Comparison of ENCODE assay signal across 16 cellular contexts in genomic region chrX:129953881-129954280, GRCh38. TPM values are rescaled to one million over a fixed set of nuclear protein-coding genes. Genes with fewer than 3 reads are reported as not detected.
DNase-seq lines count a peak whose midpoint lies in the region; ATAC-seq and TF ChIP-seq lines count a peak whose summit lies in the region.
"Had no signal": no experiment of that assay in that cellular context is flagged by ENCODE, and none has a peak within 500 bp of the region (broad histone marks: within the 10 kb centered on the region; RNA-seq: fewer than 3 reads in every experiment).

No MANE protein-coding gene starts in this region.

- POLR2A ChIA-PET in activated CD8-positive, alpha-beta T cell treated with anti-CD3 and anti-CD28 coated beads, Interleukin-2, amount 10 ng/mL, durations not matched to agents 7 days and 5 days (lab: Charles Lee): interaction anchor here (1.4 kb wide), 1 partner anchor 19 kb away, joined by 3 read pairs; no protein-coding TSS in a partner anchor

- no peaks in the 10 kb centered on the region for H3K9me3 Mint-ChIP-seq in T-helper 2 cell treated with Interferon-gamma antibody and Interleukin-4, amounts not matched to agents 5 μg/mL and 100 μg/mL, for 36 hours
- no peaks in the 10 kb centered on the region for H3K9me3 Mint-ChIP-seq in activated CD8-positive, alpha-beta T cell treated with anti-CD3 and anti-CD28 coated beads, Interleukin-2, amount 10 ng/mL, durations not matched to agents 7 days and 5 days (ENCODE audit: insufficient read depth)
- peaks cover 0 to 4% (median 0%) of the 10 kb centered on the region in 7 donors for H3K9me3 Mint-ChIP-seq in naive B cell

- 78 to 95% (median 85%) methylated on average over 3 to 4 of the region's 4 CpGs for WGBS in psoas muscle, 3 donors

- H3K4me1 Mint-ChIP-seq in T-helper 2 cell treated with Interferon-gamma antibody and Interleukin-4, amounts not matched to agents 5 μg/mL and 100 μg/mL, for 36 hours (ENCODE audit: low read depth): peaks cover 34% of the 10 kb centered on the region
- peaks cover 20% of the 10 kb centered on the region for H3K4me1 Mint-ChIP-seq in activated CD8-positive, alpha-beta T cell treated with anti-CD3 and anti-CD28 coated beads, Interleukin-2, amount 10 ng/mL, durations not matched to agents 7 days and 5 days (ENCODE audit: low read depth)
- H3K4me1 Mint-ChIP-seq in naive B cell: peaks cover 17 to 22% (median 21%) of the 10 kb centered on the region in 3 donors

- H3K36me3 Mint-ChIP-seq in T-helper 2 cell treated with Interferon-gamma antibody and Interleukin-4, amounts not matched to agents 5 μg/mL and 100 μg/mL, for 36 hours (ENCODE audit: low read depth): peaks cover 1% of the 10 kb centered on the region
- peaks cover 2% of the 10 kb centered on the region for H3K36me3 Mint-ChIP-seq in activated CD8-positive, alpha-beta T cell treated with anti-CD3 and anti-CD28 coated beads, Interleukin-2, amount 10 ng/mL, durations not matched to agents 7 days and 5 days (ENCODE audit: low read depth)
- no peaks in the 10 kb centered on the region for H3K36me3 Mint-ChIP-seq in naive B cell

- no peak overlapping the region for H3K27ac ChIP-seq in psoas muscle
- H3K27ac ChIP-seq: C4-2B, thyroid gland had no signal

- H3K4me3 ChIP-seq in psoas muscle: no peak overlapping the region

- intact Hi-C loops in psoas muscle (cut with DNase I): no loop called here

- peak overlapping the region; percentile 57 for H3K4me3 Mint-ChIP-seq in T-helper 2 cell treated with Interferon-gamma antibody and Interleukin-4, amounts not matched to agents 5 μg/mL and 100 μg/mL, for 36 hours
- H3K4me3 Mint-ChIP-seq in activated CD8-positive, alpha-beta T cell treated with anti-CD3 and anti-CD28 coated beads, Interleukin-2, amount 10 ng/mL, durations not matched to agents 7 days and 5 days: peak overlapping the region; percentile 48
- peak overlapping the region in 7 of 8 donors; percentile 68 to 93 (median 83) for H3K4me3 Mint-ChIP-seq in naive B cell

- H3K36me3 ChIP-seq in psoas muscle (ENCODE audit: insufficient read depth in 1 of 2, low read depth in 1 of 2): no peaks in the 10 kb centered on the region
- H3K36me3 ChIP-seq: thyroid gland had no signal

- peak overlapping the region; percentile 65 for H3K27ac Mint-ChIP-seq in T-helper 2 cell treated with Interferon-gamma antibody and Interleukin-4, amounts not matched to agents 5 μg/mL and 100 μg/mL, for 36 hours
- H3K27ac Mint-ChIP-seq in activated CD8-positive, alpha-beta T cell treated with anti-CD3 and anti-CD28 coated beads, Interleukin-2, amount 10 ng/mL, durations not matched to agents 7 days and 5 days: no peak overlapping the region
- peak overlapping the region in 2 of 6 donors; percentile 17 to 97 for H3K27ac Mint-ChIP-seq in naive B cell

- H3K9me3 ChIP-seq in psoas muscle: no peaks in the 10 kb centered on the region
- H3K9me3 ChIP-seq: thyroid gland had no signal

- H3K4me1 ChIP-seq in psoas muscle: no peaks in the 10 kb centered on the region

- DNase-seq in T-helper 2 cell treated with Interferon-gamma antibody and Interleukin-4, amounts not matched to agents 5 μg/mL and 100 μg/mL, for 36 hours (ENCODE audit: low spot score): no peak
- DNase-seq in T-helper 2 cell (no peak), ELF-1 (ENCODE audit: low read depth, low spot score) (peak; percentile 84), naive B cell (no peak), foreskin melanocyte (no peak), psoas muscle (no peak), cerebellar nuclear complex (lab: John Stamatoyannopoulos, UW) (no peak)
- no peak for DNase-seq in activated CD8-positive, alpha-beta T cell treated with anti-CD3 and anti-CD28 coated beads, Interleukin-2, amount 10 ng/mL, durations not matched to agents 7 days and 5 days
- DNase-seq: 8988T; activated CD4-positive, alpha-beta T cell treated with anti-CD3 and anti-CD28 coated beads, Interleukin-2, amount 50 U/mL, for 1 hour; foreskin fibroblast; NCI-H2029 treated with DMSO at 0.1 percent for 48 hours; NCI-H510A; Right ventricle myocardium superior; thyroid gland had no signal

- no peak for TF ChIP-seq CTCF in psoas muscle (IDR thresholded peaks at IDR 0.05)

- CTCF ChIA-PET in activated CD8-positive, alpha-beta T cell treated with anti-CD3 and anti-CD28 coated beads, Interleukin-2, amount 10 ng/mL, durations not matched to agents 7 days and 5 days (lab: Charles Lee): interaction anchor here (0.8 kb wide), 1 partner anchor 28 kb away, joined by 3 read pairs; no protein-coding TSS in a partner anchor

- no peak for ATAC-seq in activated CD8-positive, alpha-beta T cell treated with anti-CD3 and anti-CD28 coated beads, Interleukin-2, amount 10 ng/mL, durations not matched to agents 7 days and 5 days
- no peak for ATAC-seq in naive B cell (ENCODE audit: low read depth in 2 of 2)
- ATAC-seq in psoas muscle: no peak

- H3K27me3 ChIP-seq in psoas muscle (ENCODE audit: insufficient read depth in 3 of 3, low read length in 2 of 3): peaks cover 0 to 11% (median 2%) of the 10 kb centered on the region in 3 donors
- H3K27me3 ChIP-seq: thyroid gland had no signal

- peaks cover 3% of the 10 kb centered on the region for H3K27me3 Mint-ChIP-seq in T-helper 2 cell treated with Interferon-gamma antibody and Interleukin-4, amounts not matched to agents 5 μg/mL and 100 μg/mL, for 36 hours (ENCODE audit: low read depth)
- peaks cover 9% of the 10 kb centered on the region for H3K27me3 Mint-ChIP-seq in activated CD8-positive, alpha-beta T cell treated with anti-CD3 and anti-CD28 coated beads, Interleukin-2, amount 10 ng/mL, durations not matched to agents 7 days and 5 days (ENCODE audit: low read depth)
- peaks cover 0 to 6% (median 4%) of the 10 kb centered on the region in 3 donors for H3K27me3 Mint-ChIP-seq in naive B cell

RNA-seq across cellular contexts. Expression of gene BCORL1, which starts 28.6 kb away (rescaled TPM):
- total RNA-seq in activated CD8-positive, alpha-beta T cell treated with anti-CD3 and anti-CD28 coated beads, Interleukin-2, amount 10 ng/mL, durations not matched to agents 7 days and 5 days: 10 to 100 TPM in 1 of 2 experiments, 1 to 10 TPM in 1; 9.7 to 10.9 TPM
- polyA plus RNA-seq in naive B cell (ENCODE audit: low read depth in 6 of 6) (1 to 10 TPM in 2 of 6 donors, under 1 TPM in 3, not detected in 1; 0.31 to 2.1 (median 0.70) TPM), psoas muscle (1 to 10 TPM in 2 of 3 donors, under 1 TPM in 1; 0.96 to 4.3 (median 1.8) TPM)
- 1 to 10 TPM; 4.5 to 6.2 (median 5.9) TPM for total RNA-seq in psoas muscle

RNA-seq across cellular contexts. Expression of gene UTP14A, which starts 47.9 kb away (rescaled TPM):
- 10 to 100 TPM; 28.1 to 29.7 TPM for total RNA-seq in activated CD8-positive, alpha-beta T cell treated with anti-CD3 and anti-CD28 coated beads, Interleukin-2, amount 10 ng/mL, durations not matched to agents 7 days and 5 days
- 10 to 100 TPM in 1 of 6 donors, 1 to 10 TPM in 4, under 1 TPM in 1; 0.60 to 11.3 (median 6.4) TPM for polyA plus RNA-seq in naive B cell (ENCODE audit: low read depth in 6 of 6)
- 10 to 100 TPM; 15.2 to 18.9 (median 16.2) TPM for total RNA-seq in psoas muscle
- polyA plus RNA-seq in psoas muscle: 10 to 100 TPM; 14.7 to 23.1 (median 18.1) TPM
